Comparison of ENCODE assay signal across 22 cellular contexts in the genomic region with DNA sequence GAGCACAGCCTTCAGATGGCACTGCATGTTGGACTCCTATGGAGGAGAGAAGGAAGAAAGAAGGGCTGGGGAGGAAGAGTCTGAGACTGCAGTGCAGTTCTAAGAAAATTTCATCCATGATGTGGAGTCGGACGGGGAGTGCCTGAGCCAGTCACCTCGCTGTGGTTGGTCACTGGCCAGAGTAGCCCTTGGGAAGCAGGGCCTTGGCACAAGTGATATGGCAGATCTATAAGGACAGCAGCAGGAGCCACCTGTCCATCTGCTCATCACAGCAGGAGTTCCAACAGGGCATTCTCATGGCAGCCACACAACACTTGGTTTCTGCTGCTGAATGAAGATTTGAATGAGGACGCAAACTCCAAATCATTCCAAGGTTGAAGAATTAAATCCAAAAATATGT.
"Had no signal": no experiment of that assay in that cellular context is flagged by ENCODE, and none has a peak within 500 bp of the region (broad histone marks: within the 10 kb centered on the region; RNA-seq: fewer than 3 reads in every experiment).

No MANE protein-coding gene starts in this region.

- ATAC-seq: heart left ventricle; left lobe of liver; natural killer cell treated with Interleukin-12 subunit alpha and Interleukin-12 subunit beta and Interleukin-15 and Interleukin-18, amount 100 ng/mL, for 72 hours; pancreas; right cardiac atrium; stimulated activated effector memory CD8-positive, alpha-beta T cell treated with anti-CD3 and anti-CD28 coated beads, Interleukin-12 subunit alpha, Interleukin-12 subunit beta, amount 100 ng/mL, for 72 hours; stimulated activated naive CD8-positive, alpha-beta T cell treated with anti-CD3 and anti-CD28 coated beads, Interleukin-15, Interleukin-2, amounts not matched to agents 100 U/mL and 50 U/mL, for 24 hours had no signal

- H3K9me3 ChIP-seq: colonic mucosa, pancreas, suprapubic skin, thyroid gland had no signal

- H3K27me3 ChIP-seq: colonic mucosa, heart left ventricle, neural progenitor cell, pancreas, suprapubic skin, thyroid gland had no signal

- H3K36me3 Mint-ChIP-seq: mesothelial cell of epicardium; natural killer cell treated with Interleukin-12 subunit alpha and Interleukin-12 subunit beta and Interleukin-15 and Interleukin-18, amount 100 ng/mL, for 72 hours; neural progenitor cell; stimulated activated effector memory CD8-positive, alpha-beta T cell treated with anti-CD3 and anti-CD28 coated beads, Interleukin-12 subunit alpha, Interleukin-12 subunit beta, amount 100 ng/mL, for 72 hours; type B pancreatic cell had no signal

- H3K4me3 ChIP-seq: colonic mucosa, heart left ventricle, neural progenitor cell, pancreas, smooth muscle cell, suprapubic skin, thyroid gland had no signal

- H3K27ac ChIP-seq: colonic mucosa, heart left ventricle, neural progenitor cell, pancreas, suprapubic skin, thyroid gland had no signal

- H3K36me3 ChIP-seq: colonic mucosa, heart left ventricle, neural progenitor cell, pancreas, suprapubic skin, thyroid gland had no signal

- H3K4me1 Mint-ChIP-seq: stimulated activated effector memory CD8-positive, alpha-beta T cell treated with anti-CD3 and anti-CD28 coated beads, Interleukin-12 subunit alpha, Interleukin-12 subunit beta, amount 100 ng/mL, for 72 hours had no signal

- H3K4me3 Mint-ChIP-seq: mesothelial cell of epicardium; natural killer cell treated with Interleukin-12 subunit alpha and Interleukin-12 subunit beta and Interleukin-15 and Interleukin-18, amount 100 ng/mL, for 72 hours; neural progenitor cell; stimulated activated effector memory CD8-positive, alpha-beta T cell treated with anti-CD3 and anti-CD28 coated beads, Interleukin-12 subunit alpha, Interleukin-12 subunit beta, amount 100 ng/mL, for 72 hours; type B pancreatic cell had no signal

- H3K27ac Mint-ChIP-seq: mesothelial cell of epicardium; natural killer cell treated with Interleukin-12 subunit alpha and Interleukin-12 subunit beta and Interleukin-15 and Interleukin-18, amount 100 ng/mL, for 72 hours; neural progenitor cell; progenitor cell of endocrine pancreas; stimulated activated effector memory CD8-positive, alpha-beta T cell treated with anti-CD3 and anti-CD28 coated beads, Interleukin-12 subunit alpha, Interleukin-12 subunit beta, amount 100 ng/mL, for 72 hours; type B pancreatic cell had no signal

- DNase-seq: colonic mucosa; dermis blood vessel endothelial cell; erythroblast; heart left ventricle; hypothalamus; mammary epithelial cell; nucleus accumbens; pancreas; right cardiac atrium; stimulated activated CD4-positive, alpha-beta T cell treated with anti-CD3 and anti-CD28 coated beads, Interleukin-4, amount 100 ng/mL, for 1 hour; stimulated activated CD8-positive, alpha-beta memory T cell treated with anti-CD3 and anti-CD28 coated beads, Interleukin-4, amount 100 ng/mL, for 48 hours; stimulated activated naive CD8-positive, alpha-beta T cell treated with anti-CD3 and anti-CD28 coated beads, Interleukin-15, Interleukin-2, amounts not matched to agents 100 U/mL and 50 U/mL, for 24 hours; thyroid gland had no signal

- H3K9ac ChIP-seq: neural progenitor cell had no signal

- H3K9me3 Mint-ChIP-seq: mesothelial cell of epicardium; natural killer cell treated with Interleukin-12 subunit alpha and Interleukin-12 subunit beta and Interleukin-15 and Interleukin-18, amount 100 ng/mL, for 72 hours; neural progenitor cell; stimulated activated effector memory CD8-positive, alpha-beta T cell treated with anti-CD3 and anti-CD28 coated beads, Interleukin-12 subunit alpha, Interleukin-12 subunit beta, amount 100 ng/mL, for 72 hours; type B pancreatic cell had no signal

- H3K4me2 ChIP-seq: neural progenitor cell, smooth muscle cell had no signal

- H2AFZ ChIP-seq: neural progenitor cell had no signal

- H3K4me1 ChIP-seq: colonic mucosa, neural progenitor cell, pancreas had no signal
